ENCODE assay signal across 7 cellular contexts in the genomic region with DNA sequence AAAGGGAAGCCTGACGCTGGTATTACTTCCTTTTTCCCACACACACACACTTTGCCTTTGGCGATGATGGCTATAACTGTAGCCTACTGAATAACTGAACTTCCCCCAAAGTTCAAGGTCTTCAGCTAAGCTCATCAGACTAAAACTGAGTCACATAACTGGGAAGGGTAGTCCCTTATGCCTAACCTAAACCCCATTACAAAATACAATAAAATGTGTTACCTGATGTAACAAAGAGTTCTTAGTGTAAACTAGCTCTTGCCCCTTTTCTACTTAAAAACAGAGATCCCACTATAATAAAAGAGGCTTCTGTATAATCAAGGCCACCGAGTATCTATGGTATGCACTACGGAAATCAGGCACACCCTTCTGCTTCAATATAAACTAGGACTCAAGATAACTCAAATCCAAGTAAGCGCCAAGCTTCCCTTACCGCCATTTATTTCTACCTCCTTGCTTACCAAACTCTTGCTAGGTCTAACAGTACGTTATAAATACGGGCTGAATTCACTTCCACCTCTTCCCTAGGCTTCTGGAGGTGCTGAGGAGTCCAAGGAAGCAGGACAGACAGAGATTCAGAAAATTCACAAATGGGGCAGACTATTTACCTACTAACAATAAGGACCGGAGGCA. TPM values are rescaled to one million over a fixed set of nuclear protein-coding genes. Genes with fewer than 3 reads are reported as not detected.
DNase-seq lines count a peak whose midpoint lies in the region; ATAC-seq and TF ChIP-seq lines count a peak whose summit lies in the region.

No MANE protein-coding gene starts in this region.

- H3K4me3 Mint-ChIP-seq in central memory CD8-positive, alpha-beta T cell = peak overlapping the region; percentile 83
- peak overlapping the region; percentile 88 for H3K4me3 Mint-ChIP-seq in mesothelial cell of epicardium

- DNase-seq in GM23248 (peak; percentile 58), mesothelial cell of epicardium (ENCODE audit: low spot score in 2 of 2, unreplicated experiment in 2 of 2) (no peak), aorta (no peak)
- DNase-seq in central memory CD8-positive, alpha-beta T cell (ENCODE audit: low spot score in 2 of 2) = no peak
- no peak for DNase-seq in central memory CD4-positive, alpha-beta T cell

- peak overlapping the region; percentile 93 for H3K27ac Mint-ChIP-seq in central memory CD8-positive, alpha-beta T cell (ENCODE audit: low read depth)
- H3K27ac Mint-ChIP-seq in mesothelial cell of epicardium = peak overlapping the region; percentile 96

- ATAC-seq in central memory CD8-positive, alpha-beta T cell (replicated peaks; ENCODE audit: extremely low read depth, poor library complexity, severe bottlenecking) = no peak
- ATAC-seq in aorta (ENCODE audit: low FRiP score) = no peak
- ATAC-seq in HG02884 (IDR thresholded peaks at IDR 0.05; ENCODE audit: unreplicated experiment) = no peak

- peaks cover 66% of the 10 kb centered on the region for H3K79me2 ChIP-seq in GM23248 (ENCODE audit: insufficient read depth)
- peaks cover 72% of the 10 kb centered on the region for H3K79me2 ChIP-seq in OCI-LY3 (ENCODE audit: low read length)

- peaks cover 46% of the 10 kb centered on the region for H3K4me1 Mint-ChIP-seq in central memory CD8-positive, alpha-beta T cell
- H3K4me1 Mint-ChIP-seq in mesothelial cell of epicardium = peaks cover 29% of the 10 kb centered on the region

- H3F3A ChIP-seq in GM23248 (ENCODE audit: insufficient read depth) = peaks cover 30% of the 10 kb centered on the region

- in situ Hi-C loops in GM23248 (cut with MboI) = no loop called here

- no peaks in the 10 kb centered on the region for H3K9me2 ChIP-seq in GM23248 (ENCODE audit: insufficient read depth)

- H4K20me1 ChIP-seq in GM23248 (ENCODE audit: insufficient read depth) = 0 out of 2 replicates have a peak, but pooled peaks cover 4% of the 10 kb centered on the region
- H4K20me1 ChIP-seq in OCI-LY3 (ENCODE audit: insufficient read depth, low read length) = peaks cover 44% of the 10 kb centered on the region

- no peaks in the 10 kb centered on the region for H3K27me3 Mint-ChIP-seq in central memory CD8-positive, alpha-beta T cell
- H3K27me3 Mint-ChIP-seq in mesothelial cell of epicardium (ENCODE audit: low read depth) = no peaks in the 10 kb centered on the region

- intact Hi-C loops in aorta (cut with DNase I) = loop anchor here in 1 of 2 donors (10.0 kb wide), 1 partner anchor 307 kb away; the partner anchor contains the start of gene SMAD1

- H3K9me3 ChIP-seq in GM23248 (ENCODE audit: low read depth) (no peaks in the 10 kb centered on the region), OCI-LY3 (ENCODE audit: insufficient read depth, low read length) (no peaks in the 10 kb centered on the region), aorta (ENCODE audit: control insufficient read depth, low read length) (no peaks in the 10 kb centered on the region)

- H3K4me1 ChIP-seq in GM23248 (ENCODE audit: insufficient read depth) = peaks cover 20% of the 10 kb centered on the region
- peaks cover 31% of the 10 kb centered on the region for H3K4me1 ChIP-seq in OCI-LY3 (ENCODE audit: low read length)
- peaks cover 3 to 4% of the 10 kb centered on the region in 2 donors for H3K4me1 ChIP-seq in aorta (ENCODE audit: control insufficient read depth in 1 of 2, insufficient read depth in 2 of 2, low read length in 2 of 2)

- H2AFZ ChIP-seq in GM23248 (peak overlapping the region; percentile 64), OCI-LY3 (ENCODE audit: low read depth, low read length) (no peak overlapping the region)

- peak overlapping the region; percentile 98 for H3K4me2 ChIP-seq in GM23248 (ENCODE audit: unreplicated experiment)
- H3K4me2 ChIP-seq in OCI-LY3 (ENCODE audit: low read length) = peak overlapping the region; percentile 91

- H3K4me3 ChIP-seq in GM23248 (peak overlapping the region; percentile 87), OCI-LY3 (ENCODE audit: low read length) (peak overlapping the region; percentile 79), aorta (ENCODE audit: low read length in 2 of 2) (peak overlapping the region; percentile 59 to 65)

- H3K36me3 Mint-ChIP-seq in central memory CD8-positive, alpha-beta T cell (ENCODE audit: insufficient read depth) = peaks cover 19% of the 10 kb centered on the region
- H3K36me3 Mint-ChIP-seq in mesothelial cell of epicardium = peaks cover 14% of the 10 kb centered on the region

- TF ChIP-seq CTCF in OCI-LY3 (IDR thresholded peaks at IDR 0.05; ENCODE audit: low read depth, low read length) = no peak
- TF ChIP-seq CTCF in mesothelial cell of epicardium (IDR thresholded peaks at IDR 0.05; ENCODE audit: unreplicated experiment) = no peak

- H3K27me3 ChIP-seq in GM23248 (replicated peaks; ENCODE audit: insufficient read depth) (no peaks in the 10 kb centered on the region), OCI-LY3 (ENCODE audit: low read depth, low read length) (no peaks in the 10 kb centered on the region), aorta (ENCODE audit: control insufficient read depth in 1 of 2, insufficient read depth in 2 of 2, low read length in 1 of 2) (no peaks in the 10 kb centered on the region)

- H3K36me3 ChIP-seq in GM23248 (ENCODE audit: low read depth) (no peaks in the 10 kb centered on the region), OCI-LY3 (replicated peaks; ENCODE audit: low read depth, low read length) (peaks cover 23% of the 10 kb centered on the region), aorta (ENCODE audit: control insufficient read depth in 1 of 2, insufficient read depth in 2 of 2, low read length in 1 of 2) (no peaks in the 10 kb centered on the region)

- WGBS in GM23248 (ENCODE audit: low coverage in 1 of 2, low lambda C conversion rate in 2 of 2, missing lambda C conversion rate in 2 of 2), 2 experiments = 17 to 20% methylated on average over 9 of the region's 9 CpGs
- 18 to 19% methylated on average over 9 of the region's 9 CpGs for WGBS in aorta, 2 donors

- peak overlapping the region; percentile 89 for H3K27ac ChIP-seq in GM23248
- peak overlapping the region; percentile 79 for H3K27ac ChIP-seq in OCI-LY3 (ENCODE audit: low read length)
- peak overlapping the region; percentile 65 to 90 for H3K27ac ChIP-seq in aorta (ENCODE audit: low read depth in 1 of 2, low read length in 2 of 2)

- H3K9ac ChIP-seq in GM23248 (peak overlapping the region; percentile 91), OCI-LY3 (ENCODE audit: low read length) (peak overlapping the region; percentile 90)

- H3K9me3 Mint-ChIP-seq in central memory CD8-positive, alpha-beta T cell = no peaks in the 10 kb centered on the region
- H3K9me3 Mint-ChIP-seq in mesothelial cell of epicardium = no peaks in the 10 kb centered on the region

RNA-seq across cellular contexts. Expression of gene OTUD4, which starts 2.4 kb away (rescaled TPM):
- 16.1 and 28.2 TPM in 2 replicates for total RNA-seq in GM23248 (2014; rRNA removed; shearing (Covaris generic))
- 11.6 and 15.7 TPM in 2 replicates for polyA plus RNA-seq in GM23248 (2016; fragmentation: Nextera tagmentation; extraction: Ambion mirVana)
- total RNA-seq in mesothelial cell of epicardium = 37.8 to 38.3 TPM (median 38.3 TPM) in 3 replicates
- total RNA-seq in aorta = 10 to 100 TPM; 36.9 to 48.7 TPM
- polyA plus RNA-seq in aorta = 1 to 10 TPM; 5.6 to 8.7 TPM
